In the genomic region with DNA sequence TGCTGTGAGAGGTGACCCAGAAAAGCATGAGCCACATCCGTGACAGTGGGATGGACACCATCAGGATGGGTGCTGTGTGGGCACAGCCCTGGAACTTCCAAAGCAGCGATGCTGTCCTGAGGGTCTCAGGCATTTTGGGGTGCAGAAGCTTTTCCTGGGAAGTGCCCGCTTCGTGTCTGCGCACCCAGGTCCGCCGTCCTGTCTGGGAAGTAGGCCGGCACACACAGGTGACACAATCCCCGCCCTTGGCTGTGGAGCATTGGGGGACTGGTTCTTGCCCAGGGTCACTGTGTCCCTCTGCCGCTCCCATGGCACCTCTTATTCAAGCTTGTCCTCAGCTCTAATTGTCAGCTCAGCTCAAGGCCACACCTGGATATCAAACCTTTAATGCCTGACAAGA, we compare ENCODE assay signal across 1 cellular context.
TF ChIP-seq lines count a peak whose summit lies in the region.

No MANE protein-coding gene starts in this region.

TF ChIP-seq in H1, 55 proteins besides CTCF, POLR2A, EP300 and RAD21:
- no peak for TF ChIP-seq FOSL1 (IDR thresholded peaks at IDR 0.05; ENCODE audit: insufficient read depth, low read depth, low read length)
- TF ChIP-seq HDAC2 (IDR thresholded peaks at IDR 0.05; ENCODE audit: borderline replicate concordance in 1 of 2, low read depth in 2 of 2, low read length in 2 of 2) = no peak
- no peak for TF ChIP-seq RBBP5 (IDR thresholded peaks at IDR 0.05; ENCODE audit: borderline replicate concordance, low read depth, low read length)
- no peak for TF ChIP-seq POLR2AphosphoS5 (IDR thresholded peaks at IDR 0.05; ENCODE audit: low read depth, low read length)
- TF ChIP-seq, protein P1, sequence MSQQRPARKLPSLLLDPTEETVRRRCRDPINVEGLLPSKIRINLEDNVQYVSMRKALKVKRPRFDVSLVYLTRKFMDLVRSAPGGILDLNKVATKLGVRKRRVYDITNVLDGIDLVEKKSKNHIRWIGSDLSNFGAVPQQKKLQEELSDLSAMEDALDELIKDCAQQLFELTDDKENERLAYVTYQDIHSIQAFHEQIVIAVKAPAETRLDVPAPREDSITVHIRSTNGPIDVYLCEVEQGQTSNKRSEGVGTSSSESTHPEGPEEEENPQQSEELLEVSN (IDR thresholded peaks at IDR 0.05) = no peak
